ENCODE assay signal across 23 cellular contexts in the genomic region with DNA sequence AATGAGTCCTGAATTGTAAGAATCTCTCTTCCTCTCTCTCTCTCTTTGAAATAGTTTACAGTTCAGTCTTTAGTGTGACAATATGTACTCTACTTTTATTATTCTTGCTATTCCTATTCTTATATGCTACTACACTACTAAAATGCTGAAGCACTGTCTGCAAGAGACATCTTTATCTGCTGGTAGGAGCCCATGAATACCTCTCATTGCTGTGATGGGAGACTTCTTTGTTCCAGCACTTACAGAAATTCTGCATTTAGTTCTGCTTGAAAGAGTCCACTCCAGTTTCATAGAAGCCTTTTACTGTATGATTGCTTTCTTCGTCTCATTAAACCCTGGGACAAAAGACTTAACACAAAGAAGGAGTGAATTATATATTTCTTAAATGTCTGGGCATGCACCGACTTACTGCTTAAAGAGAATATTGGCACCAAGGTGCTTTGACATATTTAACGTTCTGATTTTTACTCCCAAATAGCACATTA.
"Had no signal": no experiment of that assay in that cellular context is flagged by ENCODE, and none has a peak within 500 bp of the region (broad histone marks: within the 10 kb centered on the region; RNA-seq: fewer than 3 reads in every experiment).

No MANE protein-coding gene starts in this region.

- H3K4me1 ChIP-seq: adrenal gland, foreskin keratinocyte, right lobe of liver, suprapubic skin, vagina had no signal

- H3K4me3 Mint-ChIP-seq: activated naive CD4-positive, alpha-beta T cell treated with anti-CD3 and anti-CD28 coated beads, Interleukin-2, amount 50 U/mL, for 24 hours; activated T-cell treated with anti-CD3 and anti-CD28 coated beads, Interleukin-2, amount 50 U/mL, for 72 hours; endodermal cell; naive B cell; stimulated activated naive CD8-positive, alpha-beta T cell treated with anti-CD3 and anti-CD28 coated beads, Interleukin-15, amount 100 ng/mL, for 72 hours had no signal

- H3K27ac Mint-ChIP-seq: activated naive CD4-positive, alpha-beta T cell treated with anti-CD3 and anti-CD28 coated beads, Interleukin-2, amount 50 U/mL, for 24 hours; activated T-cell treated with anti-CD3 and anti-CD28 coated beads, Interleukin-2, amount 50 U/mL, for 72 hours; endodermal cell; naive B cell; stimulated activated naive CD8-positive, alpha-beta T cell treated with anti-CD3 and anti-CD28 coated beads, Interleukin-15, amount 100 ng/mL, for 72 hours had no signal

- H3K4me1 Mint-ChIP-seq: activated naive CD4-positive, alpha-beta T cell treated with anti-CD3 and anti-CD28 coated beads, Interleukin-2, amount 50 U/mL, for 24 hours; endodermal cell; naive B cell; stimulated activated naive CD8-positive, alpha-beta T cell treated with anti-CD3 and anti-CD28 coated beads, Interleukin-15, amount 100 ng/mL, for 72 hours had no signal

- H3K9me3 Mint-ChIP-seq: activated naive CD4-positive, alpha-beta T cell treated with anti-CD3 and anti-CD28 coated beads, Interleukin-2, amount 50 U/mL, for 24 hours; activated T-cell treated with anti-CD3 and anti-CD28 coated beads, Interleukin-2, amount 50 U/mL, for 72 hours; endodermal cell had no signal

- ATAC-seq: activated T-cell treated with anti-CD3 and anti-CD28 coated beads, Interleukin-2, amount 50 U/mL, for 72 hours; foreskin keratinocyte; mucosa of descending colon; right lobe of liver; stimulated activated naive CD8-positive, alpha-beta T cell treated with anti-CD3 and anti-CD28 coated beads, Interleukin-15, amount 100 ng/mL, for 72 hours had no signal

- H3K4me3 ChIP-seq: adrenal gland, cardiac muscle cell, hepatocyte, mucosa of descending colon, ovary, right lobe of liver, suprapubic skin, vagina had no signal

- DNase-seq: activated CD4-positive, CD25-positive, alpha-beta regulatory T cell treated with anti-CD3 and anti-CD28 coated beads, Interleukin-2, amount 50 U/mL, for 72 hours; activated CD8-positive, alpha-beta memory T cell treated with anti-CD3 and anti-CD28 coated beads for 24 hours; activated effector memory CD4-positive, alpha-beta T cell treated with anti-CD3 and anti-CD28 coated beads, Interleukin-2, amount 50 U/mL, for 16 hours; activated T-cell treated with anti-CD3 and anti-CD28 coated beads, Interleukin-2, amount 50 U/mL, for 72 hours; adrenal gland; endodermal cell; foreskin keratinocyte; mesenchymal stem cell; mucosa of descending colon; naive B cell; ovary; right lobe of liver; small intestine; stimulated activated CD4-positive, alpha-beta T cell treated with anti-CD3 and anti-CD28 coated beads, Interleukin-4, amount 100 ng/mL, for 1 hour; stimulated activated naive CD8-positive, alpha-beta T cell treated with anti-CD3 and anti-CD28 coated beads, Interleukin-15, amount 100 ng/mL, for 72 hours; T1000; trophoblast cell had no signal

- H3K36me3 Mint-ChIP-seq: naive B cell had no signal

- H3K9me3 ChIP-seq: adrenal gland, mucosa of descending colon, ovary, right lobe of liver, suprapubic skin, vagina had no signal

- H3K27me3 Mint-ChIP-seq: naive B cell had no signal

- H3K27me3 ChIP-seq: adrenal gland, cardiac muscle cell, foreskin keratinocyte, hepatocyte, ovary, right lobe of liver, suprapubic skin, vagina had no signal

- H3K27ac ChIP-seq: adrenal gland, cardiac muscle cell, epithelial cell of prostate, foreskin keratinocyte, hepatocyte, ovary, right lobe of liver, suprapubic skin, vagina had no signal

- H3K36me3 ChIP-seq: adrenal gland, cardiac muscle cell, ovary, right lobe of liver, suprapubic skin, vagina had no signal
